Comparison of ENCODE assay signal across 8 cellular contexts in the genomic region with DNA sequence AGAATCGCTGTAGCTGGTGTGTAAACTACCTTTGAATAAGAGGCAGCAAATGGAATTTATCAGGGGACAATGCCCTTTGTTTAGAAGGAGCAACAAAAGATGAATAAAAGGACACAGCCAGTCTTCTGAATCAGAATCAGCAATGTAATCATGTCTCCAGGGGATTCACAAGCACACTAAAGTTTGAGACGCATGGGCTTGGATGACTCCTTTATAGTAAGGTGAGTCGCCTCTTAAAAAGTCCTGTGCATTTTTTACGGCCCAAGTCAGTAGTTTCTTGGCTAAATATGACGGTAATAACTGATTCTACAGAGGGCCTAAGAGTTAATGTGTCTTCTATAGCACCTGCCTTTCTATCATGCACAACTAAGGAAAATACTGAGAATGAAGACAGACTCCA.
A peak's percentile ranks its signal among the peaks of the same experiment; 100 is the strongest.
DNase-seq lines count a peak whose midpoint lies in the region; TF ChIP-seq lines count a peak whose summit lies in the region.
"Not testable (repeated sequence)": the region's sequence is repeated elsewhere in the genome, so short reads cannot be mapped to it uniquely, and the experiment has no call there.

No MANE protein-coding gene starts in this region.

- not testable (repeated sequence) for H4K20me1 ChIP-seq in mammary epithelial cell (ENCODE audit: insufficient read depth, low read length); neural progenitor cell (ENCODE audit: low read depth)

- not testable (repeated sequence) for H3K27ac ChIP-seq in mammary epithelial cell (ENCODE audit: insufficient read depth, low read depth, low read length)
- H3K27ac ChIP-seq in neural progenitor cell = peak overlapping the region; percentile 35

- WGBS in mammary epithelial cell (ENCODE audit: low coverage, missing lambda C conversion rate) = 21% methylated on average over 4 of the region's 5 CpGs

- H2AFZ ChIP-seq in mammary epithelial cell (ENCODE audit: low read depth, low read length); neural progenitor cell (replicated peaks): not testable (repeated sequence)

- not testable (repeated sequence) for H3K4me2 ChIP-seq in mammary epithelial cell (ENCODE audit: insufficient read depth, low read depth, low read length)
- peak overlapping the region; percentile 37 for H3K4me2 ChIP-seq in neural progenitor cell

- H3K4me3 ChIP-seq in adipocyte (ENCODE audit: low read length); mammary epithelial cell (replicated peaks in 1 of 3; ENCODE audit: insufficient read depth in 1 of 3, low read depth in 2 of 3, low read length in 3 of 3); fibroblast of the aortic adventitia (ENCODE audit: low read depth, low read length): not testable (repeated sequence)
- H3K4me3 ChIP-seq in neural progenitor cell = peak overlapping the region; percentile 2

- TF ChIP-seq CTCF in mammary epithelial cell (conservative IDR thresholded peaks at IDR 0.05 in 1 of 2, IDR thresholded peaks at IDR 0.05 in 1 of 2; ENCODE audit: extremely low read depth in 1 of 2, insufficient read depth in 1 of 2, low read depth in 1 of 2, low read length in 2 of 2); fibroblast of the aortic adventitia (IDR thresholded peaks at IDR 0.05; ENCODE audit: insufficient read depth, low read length); neural progenitor cell (IDR thresholded peaks at IDR 0.05): not testable (repeated sequence)

- dilution Hi-C loops in mammary epithelial cell (cut with HindIII; ENCODE audit: low sequenced_read_pairs) = not testable (repeated sequence)

- BruUV-seq in mammary epithelial cell (replicated peaks; lab: Mats Ljungman, UMichigan) = not testable (repeated sequence)

- not testable (repeated sequence) for H3K36me3 Mint-ChIP-seq in neural progenitor cell

- not testable (repeated sequence) for H3K27me3 Mint-ChIP-seq in neural progenitor cell (ENCODE audit: insufficient read depth, low read depth)

- peaks cover 17% of the 10 kb centered on the region for H3K4me1 ChIP-seq in adipocyte (ENCODE audit: control insufficient read depth, insufficient read depth, low read length)
- H3K4me1 ChIP-seq in mammary epithelial cell (ENCODE audit: insufficient read depth, low read length) = not testable (repeated sequence)
- H3K4me1 ChIP-seq in neural progenitor cell = peaks cover 32% of the 10 kb centered on the region

- H3K9me3 ChIP-seq in adipocyte (ENCODE audit: control insufficient read depth, low read length); mammary epithelial cell (replicated peaks; ENCODE audit: insufficient read depth, low read length); neural progenitor cell (ENCODE audit: low read depth): not testable (repeated sequence)

- H3K79me2 ChIP-seq in mammary epithelial cell (ENCODE audit: insufficient read depth, low read length); neural progenitor cell (ENCODE audit: low read depth): not testable (repeated sequence)

- H3K9ac ChIP-seq in adipocyte (ENCODE audit: low read length); mammary epithelial cell (ENCODE audit: insufficient read depth, low read length); neural progenitor cell: not testable (repeated sequence)

- not testable (repeated sequence) for H3K9me3 Mint-ChIP-seq in neural progenitor cell

- DNase-seq in ACHN (peak; percentile 16), GM03348 (ENCODE audit: low spot score) (peak; percentile 9), HS-5 (ENCODE audit: low read depth) (peak; percentile 80), NCI-H226 (peak; percentile 84), adipocyte (ENCODE audit: low read depth) (peak; percentile 68), mammary epithelial cell (peak; percentile 61), fibroblast of the aortic adventitia (ENCODE audit: low read depth) (peak; percentile 57), neural progenitor cell (ENCODE audit: low spot score) (peak; percentile 49)

- CTCF ChIA-PET in mammary epithelial cell (lab: Charles Lee; ENCODE audit: low non-redundant PET) = not testable (repeated sequence)

- H3F3A ChIP-seq in neural progenitor cell (ENCODE audit: low read depth) = not testable (repeated sequence)

- H3K36me3 ChIP-seq in adipocyte (ENCODE audit: control insufficient read depth, insufficient read depth, low read length, severe bottlenecking); mammary epithelial cell (ENCODE audit: insufficient read depth, low read length); neural progenitor cell: not testable (repeated sequence)

- H3K4me1 Mint-ChIP-seq in neural progenitor cell = not testable (repeated sequence)

- intact Hi-C loops in mammary epithelial cell (cut with micrococcal nuclease) = not testable (repeated sequence)

- in situ Hi-C loops in ACHN (cut with HindIII; ENCODE audit: low pct_ligation_motif_present, low pct_unique_long_range_greater_than_20kb, low sequenced_read_pairs); mammary epithelial cell (cut with MboI; ENCODE audit: low sequenced_read_pairs in 2 of 2): not testable (repeated sequence)

- not testable (repeated sequence) for H3K27me3 ChIP-seq in adipocyte (replicated peaks; ENCODE audit: control insufficient read depth, insufficient read depth, low read length); mammary epithelial cell (ENCODE audit: insufficient read depth, low read length); neural progenitor cell

- H3K27ac Mint-ChIP-seq in neural progenitor cell = not testable (repeated sequence)

- not testable (repeated sequence) for H3K4me3 Mint-ChIP-seq in neural progenitor cell

Comparison
In these comparisons a context has a peak if more than half of its experiments do, and no peak if none do; other contexts are left out.
1. DNase-seq: peak in every context shown above with its lines; median percentile 84 in NCI-H226; 80 in HS-5; 68 in adipocyte; 61 in mammary epithelial cell; 57 in fibroblast of the aortic adventitia; 49 in neural progenitor cell; 16 in ACHN; 9 in GM03348.